Comparison of ENCODE assay signal across 1 cellular context in the genomic region with DNA sequence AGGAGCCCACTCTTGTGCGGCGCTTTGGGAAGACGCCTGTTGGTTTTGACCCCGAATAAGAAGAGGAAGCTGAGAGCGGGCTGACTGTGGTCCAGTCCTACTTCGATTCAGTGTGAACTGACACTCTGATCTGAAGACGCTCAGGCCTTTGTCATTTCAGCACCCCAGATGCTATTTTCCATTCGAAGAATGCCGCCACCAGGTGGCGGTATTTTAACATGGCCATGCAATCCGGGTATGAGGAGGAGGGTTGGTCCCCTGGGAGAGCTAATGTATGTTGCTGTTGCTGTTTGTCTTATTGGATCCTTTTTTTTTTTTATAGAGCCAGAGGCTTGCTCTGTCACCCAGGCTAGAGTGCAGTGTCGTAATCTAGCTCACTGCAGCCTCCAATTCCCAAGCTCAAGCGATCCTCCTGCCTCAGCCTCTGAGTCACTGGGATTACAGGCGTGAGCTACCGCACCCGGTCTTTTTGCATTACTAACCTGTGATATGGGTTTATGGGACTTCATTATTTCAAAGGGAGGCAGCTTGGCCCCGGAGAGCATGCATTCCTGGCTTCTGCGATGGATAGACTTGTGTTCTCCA.
TF ChIP-seq lines count a peak whose summit lies in the region.

No MANE protein-coding gene starts in this region.

TF ChIP-seq in HEK293, 187 proteins besides CTCF, POLR2A, EP300 and RAD21 (continued from another document and continues in another):
- TF ChIP-seq, protein P1, sequence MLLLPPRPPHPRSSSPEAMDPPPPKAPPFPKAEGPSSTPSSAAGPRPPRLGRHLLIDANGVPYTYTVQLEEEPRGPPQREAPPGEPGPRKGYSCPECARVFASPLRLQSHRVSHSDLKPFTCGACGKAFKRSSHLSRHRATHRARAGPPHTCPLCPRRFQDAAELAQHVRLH (tag by site-specific recombination; IDR thresholded peaks at IDR 0.05): peak; percentile 66
- TF ChIP-seq ZFP37 (tag by site-specific recombination; IDR thresholded peaks at IDR 0.05) (peak; percentile 79; the same call in 1 of the 2 replicates), KLF9 (tag by site-specific recombination; IDR thresholded peaks at IDR 0.05; ENCODE audit: low read depth) (no peak), ZNF76 (tag by site-specific recombination; IDR thresholded peaks at IDR 0.05; ENCODE audit: borderline replicate concordance, low read depth) (no peak), ZNF785 (tag by site-specific recombination; IDR thresholded peaks at IDR 0.05) (no peak), SCRT2 (tag by site-specific recombination; IDR thresholded peaks at IDR 0.05) (peak; percentile 62), TRIM28 (IDR thresholded peaks at IDR 0.05; ENCODE audit: borderline replicate concordance, low read length) (no peak), ZNF514 (tag by site-specific recombination; IDR thresholded peaks at IDR 0.05) (no peak), ZNF302 (tag by site-specific recombination; IDR thresholded peaks at IDR 0.05; ENCODE audit: low read depth) (no peak), ZNF112 (tag by site-specific recombination; IDR thresholded peaks at IDR 0.05) (no peak), ZNF341 (tag by site-specific recombination; IDR thresholded peaks at IDR 0.05; ENCODE audit: low read depth) (no peak), PRDM1 (tag by site-specific recombination; IDR thresholded peaks at IDR 0.05) (no peak), YY2 (tag by site-specific recombination; IDR thresholded peaks at IDR 0.05) (peak; percentile 59; the same call in 1 of the 2 replicates), OVOL3 (tag by site-specific recombination; IDR thresholded peaks at IDR 0.05) (0 out of 2 replicates have a peak, but pooled peaks have one; percentile 21), ZNF121 (tag by site-specific recombination; IDR thresholded peaks at IDR 0.05) (no peak), ZNF707 (tag by site-specific recombination; IDR thresholded peaks at IDR 0.05) (no peak), ZNF660 (tag by site-specific recombination; IDR thresholded peaks at IDR 0.05) (no peak; the same call in none of the 2 replicates), GLIS1 (tag by site-specific recombination; IDR thresholded peaks at IDR 0.05) (peak; percentile 33), SP3 (tag by site-specific recombination; IDR thresholded peaks at IDR 0.05) (no peak), SALL2 (tag by site-specific recombination; IDR thresholded peaks at IDR 0.05; ENCODE audit: borderline replicate concordance) (no peak), ZNF404 (tag by site-specific recombination; IDR thresholded peaks at IDR 0.05) (no peak), ZNF416 (tag by site-specific recombination; IDR thresholded peaks at IDR 0.05) (no peak), ZNF391 (tag by site-specific recombination; IDR thresholded peaks at IDR 0.05; ENCODE audit: borderline replicate concordance, low read depth) (peak; percentile 100), ZNF510 (tag by site-specific recombination; IDR thresholded peaks at IDR 0.05; ENCODE audit: insufficient replicate concordance) (no peak), ZBTB17 (tag by site-specific recombination; IDR thresholded peaks at IDR 0.05) (peak; percentile 57), ZSCAN16 (tag by site-specific recombination; IDR thresholded peaks at IDR 0.05) (no peak), ZNF530 (tag by site-specific recombination; IDR thresholded peaks at IDR 0.05; ENCODE audit: low read depth) (no peak), ZNF654 (tag by site-specific recombination; IDR thresholded peaks at IDR 0.05; ENCODE audit: low read depth) (peak; percentile 86), KLF16 (tag by site-specific recombination; IDR thresholded peaks at IDR 0.05) (no peak), EGR2 (tag by site-specific recombination; IDR thresholded peaks at IDR 0.05; ENCODE audit: low read depth) (no peak), ZNF624 (tag by site-specific recombination; IDR thresholded peaks at IDR 0.05) (no peak), ZNF677 (tag by site-specific recombination; IDR thresholded peaks at IDR 0.05) (no peak), ZNF830 (tag by site-specific recombination; IDR thresholded peaks at IDR 0.05; ENCODE audit: low read depth) (no peak)
- TF ChIP-seq, protein P2, sequence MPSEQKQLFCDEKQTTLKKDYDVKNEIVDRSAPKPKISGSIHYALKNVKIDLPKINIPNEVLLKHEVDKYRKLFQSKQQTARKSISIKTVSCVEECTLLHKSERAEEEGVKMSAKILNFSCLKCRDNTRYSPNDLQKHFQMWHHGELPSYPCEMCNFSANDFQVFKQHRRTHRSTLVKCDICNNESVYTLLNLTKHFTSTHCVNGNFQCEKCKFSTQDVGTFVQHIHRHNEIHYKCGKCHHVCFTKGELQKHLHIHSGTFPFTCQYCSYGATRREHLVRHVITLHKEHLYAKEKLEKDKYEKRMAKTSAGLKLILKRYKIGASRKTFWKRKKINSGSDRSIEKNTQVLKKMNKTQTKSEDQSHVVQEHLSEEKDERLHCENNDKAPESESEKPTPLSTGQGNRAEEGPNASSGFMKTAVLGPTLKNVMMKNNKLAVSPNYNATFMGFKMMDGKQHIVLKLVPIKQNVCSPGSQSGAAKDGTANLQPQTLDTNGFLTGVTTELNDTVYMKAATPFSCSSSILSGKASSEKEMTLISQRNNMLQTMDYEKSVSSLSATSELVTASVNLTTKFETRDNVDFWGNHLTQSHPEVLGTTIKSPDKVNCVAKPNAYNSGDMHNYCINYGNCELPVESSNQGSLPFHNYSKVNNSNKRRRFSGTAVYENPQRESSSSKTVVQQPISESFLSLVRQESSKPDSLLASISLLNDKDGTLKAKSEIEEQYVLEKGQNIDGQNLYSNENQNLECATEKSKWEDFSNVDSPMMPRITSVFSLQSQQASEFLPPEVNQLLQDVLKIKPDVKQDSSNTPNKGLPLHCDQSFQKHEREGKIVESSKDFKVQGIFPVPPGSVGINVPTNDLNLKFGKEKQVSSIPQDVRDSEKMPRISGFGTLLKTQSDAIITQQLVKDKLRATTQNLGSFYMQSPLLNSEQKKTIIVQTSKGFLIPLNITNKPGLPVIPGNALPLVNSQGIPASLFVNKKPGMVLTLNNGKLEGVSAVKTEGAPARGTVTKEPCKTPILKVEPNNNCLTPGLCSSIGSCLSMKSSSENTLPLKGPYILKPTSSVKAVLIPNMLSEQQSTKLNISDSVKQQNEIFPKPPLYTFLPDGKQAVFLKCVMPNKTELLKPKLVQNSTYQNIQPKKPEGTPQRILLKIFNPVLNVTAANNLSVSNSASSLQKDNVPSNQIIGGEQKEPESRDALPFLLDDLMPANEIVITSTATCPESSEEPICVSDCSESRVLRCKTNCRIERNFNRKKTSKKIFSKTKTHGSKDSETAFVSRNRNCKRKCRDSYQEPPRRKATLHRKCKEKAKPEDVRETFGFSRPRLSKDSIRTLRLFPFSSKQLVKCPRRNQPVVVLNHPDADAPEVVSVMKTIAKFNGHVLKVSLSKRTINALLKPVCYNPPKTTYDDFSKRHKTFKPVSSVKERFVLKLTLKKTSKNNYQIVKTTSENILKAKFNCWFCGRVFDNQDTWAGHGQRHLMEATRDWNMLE (tag by site-specific recombination; conservative IDR thresholded peaks at IDR 0.05; ENCODE audit: low read depth): 0 out of 2 replicates have a peak, but pooled peaks have one; percentile 16
- TF ChIP-seq, protein P3, sequence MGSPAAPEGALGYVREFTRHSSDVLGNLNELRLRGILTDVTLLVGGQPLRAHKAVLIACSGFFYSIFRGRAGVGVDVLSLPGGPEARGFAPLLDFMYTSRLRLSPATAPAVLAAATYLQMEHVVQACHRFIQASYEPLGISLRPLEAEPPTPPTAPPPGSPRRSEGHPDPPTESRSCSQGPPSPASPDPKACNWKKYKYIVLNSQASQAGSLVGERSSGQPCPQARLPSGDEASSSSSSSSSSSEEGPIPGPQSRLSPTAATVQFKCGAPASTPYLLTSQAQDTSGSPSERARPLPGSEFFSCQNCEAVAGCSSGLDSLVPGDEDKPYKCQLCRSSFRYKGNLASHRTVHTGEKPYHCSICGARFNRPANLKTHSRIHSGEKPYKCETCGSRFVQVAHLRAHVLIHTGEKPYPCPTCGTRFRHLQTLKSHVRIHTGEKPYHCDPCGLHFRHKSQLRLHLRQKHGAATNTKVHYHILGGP (tag by site-specific recombination; IDR thresholded peaks at IDR 0.05): no peak
- TF ChIP-seq, protein P4, sequence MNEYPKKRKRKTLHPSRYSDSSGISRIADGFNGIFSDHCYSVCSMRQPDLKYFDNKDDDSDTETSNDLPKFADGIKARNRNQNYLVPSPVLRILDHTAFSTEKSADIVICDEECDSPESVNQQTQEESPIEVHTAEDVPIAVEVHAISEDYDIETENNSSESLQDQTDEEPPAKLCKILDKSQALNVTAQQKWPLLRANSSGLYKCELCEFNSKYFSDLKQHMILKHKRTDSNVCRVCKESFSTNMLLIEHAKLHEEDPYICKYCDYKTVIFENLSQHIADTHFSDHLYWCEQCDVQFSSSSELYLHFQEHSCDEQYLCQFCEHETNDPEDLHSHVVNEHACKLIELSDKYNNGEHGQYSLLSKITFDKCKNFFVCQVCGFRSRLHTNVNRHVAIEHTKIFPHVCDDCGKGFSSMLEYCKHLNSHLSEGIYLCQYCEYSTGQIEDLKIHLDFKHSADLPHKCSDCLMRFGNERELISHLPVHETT (tag by site-specific recombination; IDR thresholded peaks at IDR 0.05): peak; percentile 65
- TF ChIP-seq, protein P5, sequence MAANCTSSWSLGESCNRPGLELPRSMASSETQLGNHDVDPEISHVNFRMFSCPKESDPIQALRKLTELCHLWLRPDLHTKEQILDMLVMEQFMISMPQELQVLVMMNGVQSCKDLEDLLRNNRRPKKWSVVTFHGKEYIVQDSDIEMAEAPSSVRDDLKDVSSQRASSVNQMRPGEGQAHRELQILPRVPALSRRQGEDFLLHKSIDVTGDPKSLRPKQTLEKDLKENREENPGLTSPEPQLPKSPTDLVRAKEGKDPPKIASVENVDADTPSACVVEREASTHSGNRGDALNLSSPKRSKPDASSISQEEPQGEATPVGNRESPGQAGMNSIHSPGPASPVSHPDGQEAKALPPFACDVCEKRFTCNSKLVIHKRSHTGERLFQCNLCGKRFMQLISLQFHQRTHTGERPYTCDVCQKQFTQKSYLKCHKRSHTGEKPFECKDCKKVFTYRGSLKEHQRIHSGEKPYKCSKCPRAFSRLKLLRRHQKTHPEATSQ (tag by site-specific recombination; IDR thresholded peaks at IDR 0.05): peak; percentile 65; the same call in 1 of the 2 replicates
- TF ChIP-seq, protein P6, sequence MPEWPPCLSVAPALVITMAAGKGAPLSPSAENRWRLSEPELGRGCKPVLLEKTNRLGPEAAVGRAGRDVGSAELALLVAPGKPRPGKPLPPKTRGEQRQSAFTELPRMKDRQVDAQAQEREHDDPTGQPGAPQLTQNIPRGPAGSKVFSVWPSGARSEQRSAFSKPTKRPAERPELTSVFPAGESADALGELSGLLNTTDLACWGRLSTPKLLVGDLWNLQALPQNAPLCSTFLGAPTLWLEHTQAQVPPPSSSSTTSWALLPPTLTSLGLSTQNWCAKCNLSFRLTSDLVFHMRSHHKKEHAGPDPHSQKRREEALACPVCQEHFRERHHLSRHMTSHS (tag by site-specific recombination; IDR thresholded peaks at IDR 0.05): no peak
- TF ChIP-seq, protein P7, sequence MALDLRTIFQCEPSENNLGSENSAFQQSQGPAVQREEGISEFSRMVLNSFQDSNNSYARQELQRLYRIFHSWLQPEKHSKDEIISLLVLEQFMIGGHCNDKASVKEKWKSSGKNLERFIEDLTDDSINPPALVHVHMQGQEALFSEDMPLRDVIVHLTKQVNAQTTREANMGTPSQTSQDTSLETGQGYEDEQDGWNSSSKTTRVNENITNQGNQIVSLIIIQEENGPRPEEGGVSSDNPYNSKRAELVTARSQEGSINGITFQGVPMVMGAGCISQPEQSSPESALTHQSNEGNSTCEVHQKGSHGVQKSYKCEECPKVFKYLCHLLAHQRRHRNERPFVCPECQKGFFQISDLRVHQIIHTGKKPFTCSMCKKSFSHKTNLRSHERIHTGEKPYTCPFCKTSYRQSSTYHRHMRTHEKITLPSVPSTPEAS (tag by site-specific recombination; IDR thresholded peaks at IDR 0.05): no peak
- TF ChIP-seq, protein P8, sequence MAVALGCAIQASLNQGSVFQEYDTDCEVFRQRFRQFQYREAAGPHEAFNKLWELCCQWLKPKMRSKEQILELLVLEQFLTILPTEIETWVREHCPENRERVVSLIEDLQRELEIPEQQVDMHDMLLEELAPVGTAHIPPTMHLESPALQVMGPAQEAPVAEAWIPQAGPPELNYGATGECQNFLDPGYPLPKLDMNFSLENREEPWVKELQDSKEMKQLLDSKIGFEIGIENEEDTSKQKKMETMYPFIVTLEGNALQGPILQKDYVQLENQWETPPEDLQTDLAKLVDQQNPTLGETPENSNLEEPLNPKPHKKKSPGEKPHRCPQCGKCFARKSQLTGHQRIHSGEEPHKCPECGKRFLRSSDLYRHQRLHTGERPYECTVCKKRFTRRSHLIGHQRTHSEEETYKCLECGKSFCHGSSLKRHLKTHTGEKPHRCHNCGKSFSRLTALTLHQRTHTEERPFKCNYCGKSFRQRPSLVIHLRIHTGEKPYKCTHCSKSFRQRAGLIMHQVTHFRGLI (tag by site-specific recombination; IDR thresholded peaks at IDR 0.05): no peak; the same call in 1 of the 2 replicates
- TF ChIP-seq, protein P9, sequence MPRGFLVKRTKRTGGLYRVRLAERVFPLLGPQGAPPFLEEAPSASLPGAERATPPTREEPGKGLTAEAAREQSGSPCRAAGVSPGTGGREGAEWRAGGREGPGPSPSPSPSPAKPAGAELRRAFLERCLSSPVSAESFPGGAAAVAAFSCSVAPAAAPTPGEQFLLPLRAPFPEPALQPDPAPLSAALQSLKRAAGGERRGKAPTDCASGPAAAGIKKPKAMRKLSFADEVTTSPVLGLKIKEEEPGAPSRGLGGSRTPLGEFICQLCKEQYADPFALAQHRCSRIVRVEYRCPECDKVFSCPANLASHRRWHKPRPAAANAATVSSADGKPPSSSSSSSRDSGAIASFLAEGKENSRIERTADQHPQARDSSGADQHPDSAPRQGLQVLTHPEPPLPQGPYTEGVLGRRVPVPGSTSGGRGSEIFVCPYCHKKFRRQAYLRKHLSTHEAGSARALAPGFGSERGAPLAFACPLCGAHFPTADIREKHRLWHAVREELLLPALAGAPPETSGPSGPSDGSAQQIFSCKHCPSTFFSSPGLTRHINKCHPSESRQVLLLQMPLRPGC (tag by site-specific recombination; IDR thresholded peaks at IDR 0.05): peak; percentile 64
- TF ChIP-seq, protein P10, sequence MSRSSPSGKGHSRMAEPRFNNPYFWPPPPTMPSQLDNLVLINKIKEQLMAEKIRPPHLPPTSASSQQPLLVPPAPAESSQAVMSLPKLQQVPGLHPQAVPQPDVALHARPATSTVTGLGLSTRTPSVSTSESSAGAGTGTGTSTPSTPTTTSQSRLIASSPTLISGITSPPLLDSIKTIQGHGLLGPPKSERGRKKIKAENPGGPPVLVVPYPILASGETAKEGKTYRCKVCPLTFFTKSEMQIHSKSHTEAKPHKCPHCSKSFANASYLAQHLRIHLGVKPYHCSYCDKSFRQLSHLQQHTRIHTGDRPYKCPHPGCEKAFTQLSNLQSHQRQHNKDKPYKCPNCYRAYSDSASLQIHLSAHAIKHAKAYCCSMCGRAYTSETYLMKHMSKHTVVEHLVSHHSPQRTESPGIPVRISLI (tag by site-specific recombination; IDR thresholded peaks at IDR 0.05): no peak
